Comparison of ENCODE assay signal across 10 cellular contexts in genomic region chr10:79072041-79072441, GRCh38. TPM values are rescaled to one million over a fixed set of nuclear protein-coding genes. Genes with fewer than 3 reads are reported as not detected.
DNase-seq lines count a peak whose midpoint lies in the region; ATAC-seq and TF ChIP-seq lines count a peak whose summit lies in the region.
"Had no signal": no experiment of that assay in that cellular context is flagged by ENCODE, and none has a peak within 500 bp of the region (broad histone marks: within the 10 kb centered on the region; RNA-seq: fewer than 3 reads in every experiment).

No MANE protein-coding gene starts in this region.

- H3K36me3 ChIP-seq in right atrium auricular region (no peaks in the 10 kb centered on the region), endodermal cell (ENCODE audit: control insufficient read depth, insufficient read depth, low read length) (no peaks in the 10 kb centered on the region)

- WGBS in endodermal cell (ENCODE audit: insufficient coverage in 1 of 2, insufficient read length in 1 of 2), 2 experiments: 65% methylated on average over 8 of the region's 8 CpGs; no CpG with 5 or more reads in 1 of the 2 experiments

- ATAC-seq in left cardiac atrium (no peak), GM19452 (IDR thresholded peaks at IDR 0.05; ENCODE audit: unreplicated experiment) (no peak)
- no peak for ATAC-seq in natural killer cell treated with Interleukin-12 subunit alpha and Interleukin-12 subunit beta and Interleukin-15 and Interleukin-18, amount 100 ng/mL, for 72 hours

- H3K4me1 ChIP-seq in right atrium auricular region: peaks cover 0 to 71% of the 10 kb centered on the region in 2 donors
- H3K4me1 ChIP-seq in endodermal cell (ENCODE audit: control insufficient read depth, insufficient read depth, low read length): peaks cover 26% of the 10 kb centered on the region

- no peaks in the 10 kb centered on the region for H3K27me3 ChIP-seq in right atrium auricular region
- no peaks in the 10 kb centered on the region for H3K27me3 ChIP-seq in endodermal cell (ENCODE audit: control insufficient read depth, insufficient read depth, low read length, poor library complexity, severe bottlenecking)

- H3K27ac Mint-ChIP-seq in endodermal cell: peak overlapping the region; percentile 7
- no peak overlapping the region for H3K27ac Mint-ChIP-seq in natural killer cell treated with Interleukin-12 subunit alpha and Interleukin-12 subunit beta and Interleukin-15 and Interleukin-18, amount 100 ng/mL, for 72 hours

- H3K27ac ChIP-seq in right atrium auricular region: peak overlapping the region; percentile 97 to 99
- no peak overlapping the region for H3K27ac ChIP-seq in endodermal cell (ENCODE audit: low read depth, low read length)
- H3K27ac ChIP-seq: KMS-11 had no signal

- H3K36me3 Mint-ChIP-seq in endodermal cell (ENCODE audit: low read depth): no peaks in the 10 kb centered on the region
- H3K36me3 Mint-ChIP-seq in natural killer cell treated with Interleukin-12 subunit alpha and Interleukin-12 subunit beta and Interleukin-15 and Interleukin-18, amount 100 ng/mL, for 72 hours: no peaks in the 10 kb centered on the region

- H3K9ac ChIP-seq in endodermal cell (ENCODE audit: extremely low read depth, low read length, poor library complexity, severe bottlenecking): no peak overlapping the region
- H3K9ac ChIP-seq: KMS-11 had no signal

- DNase-seq in right atrium auricular region (ENCODE audit: low spot score): no peak
- no peak for DNase-seq in left cardiac atrium
- DNase-seq in endodermal cell: no peak
- no peak for DNase-seq in natural killer cell treated with Interleukin-12 subunit alpha and Interleukin-12 subunit beta and Interleukin-15 and Interleukin-18, amount 100 ng/mL, for 72 hours (ENCODE audit: low spot score)
- no peak for DNase-seq in NCI-H146 (lab: John Stamatoyannopoulos, UW)
- DNase-seq in NCI-H446 (lab: John Stamatoyannopoulos, UW): no peak
- DNase-seq in T1000 (lab: John Stamatoyannopoulos, UW): no peak
- DNase-seq: effector CD4-positive, alpha-beta T cell had no signal

- peaks cover 60% of the 10 kb centered on the region for H3K4me1 Mint-ChIP-seq in endodermal cell
- peaks cover 26 to 34% of the 10 kb centered on the region in 2 donors for H3K4me1 Mint-ChIP-seq in natural killer cell treated with Interleukin-12 subunit alpha and Interleukin-12 subunit beta and Interleukin-15 and Interleukin-18, amount 100 ng/mL, for 72 hours (ENCODE audit: low read depth in 2 of 2)

- H3K9me3 ChIP-seq in right atrium auricular region: no peaks in the 10 kb centered on the region
- no peaks in the 10 kb centered on the region for H3K9me3 ChIP-seq in endodermal cell (ENCODE audit: control insufficient read depth, low read length)

- H3K4me3 ChIP-seq in right atrium auricular region (peak overlapping the region; percentile 92 to 96), endodermal cell (ENCODE audit: low read length) (peak overlapping the region; percentile 88)

- H3K27me3 Mint-ChIP-seq in endodermal cell (ENCODE audit: insufficient read depth): peaks cover 2% of the 10 kb centered on the region
- no peaks in the 10 kb centered on the region for H3K27me3 Mint-ChIP-seq in natural killer cell treated with Interleukin-12 subunit alpha and Interleukin-12 subunit beta and Interleukin-15 and Interleukin-18, amount 100 ng/mL, for 72 hours

- TF ChIP-seq CTCF in right atrium auricular region (IDR thresholded peaks at IDR 0.05): no peak
- TF ChIP-seq CTCF in endodermal cell (conservative IDR thresholded peaks at IDR 0.05): no peak

- intact Hi-C loops in left cardiac atrium (cut with DNase I): loop anchor here (5.0 to 10.0 kb wide), 3 partner anchors 73 to 115 kb away; no protein-coding TSS in a partner anchor

- H3K4me3 Mint-ChIP-seq in endodermal cell: peak overlapping the region; percentile 98
- H3K4me3 Mint-ChIP-seq in natural killer cell treated with Interleukin-12 subunit alpha and Interleukin-12 subunit beta and Interleukin-15 and Interleukin-18, amount 100 ng/mL, for 72 hours: peak overlapping the region; percentile 34

- H3K9me3 Mint-ChIP-seq in endodermal cell: no peaks in the 10 kb centered on the region
- H3K9me3 Mint-ChIP-seq in natural killer cell treated with Interleukin-12 subunit alpha and Interleukin-12 subunit beta and Interleukin-15 and Interleukin-18, amount 100 ng/mL, for 72 hours: no peaks in the 10 kb centered on the region

RNA-seq across cellular contexts. Expression of gene ZMIZ1, which starts 3.3 kb away (rescaled TPM):
- total RNA-seq in right atrium auricular region (10 to 100 TPM; 59.3 to 71.0 TPM), left cardiac atrium (10 to 100 TPM; 51.4 to 58.0 TPM), endodermal cell (10 to 100 TPM; 65.3 to 67.5 TPM)
- polyA plus RNA-seq in endodermal cell (2013, experiment 1 of 2): 77.5 TPM
- 68.6 TPM for polyA plus RNA-seq in endodermal cell (2013, experiment 2 of 2)
- total RNA-seq in natural killer cell treated with Interleukin-12 subunit alpha and Interleukin-12 subunit beta and Interleukin-15 and Interleukin-18, amount 100 ng/mL, for 72 hours: 10 to 100 TPM; 49.7 to 54.4 TPM
